Comparison of ENCODE assay signal across 27 cellular contexts in genomic region chr4:23924556-23924955, GRCh38. TPM values are rescaled to one million over a fixed set of nuclear protein-coding genes. Genes with fewer than 3 reads are reported as not detected.
"Had no signal": no experiment of that assay in that cellular context is flagged by ENCODE, and none has a peak within 500 bp of the region (broad histone marks: within the 10 kb centered on the region; RNA-seq: fewer than 3 reads in every experiment).

No MANE protein-coding gene starts in this region.

- FAIRE-seq: pancreas, small intestine, urothelium cell line had no signal

- H3K4me3 Mint-ChIP-seq: natural killer cell treated with Interleukin-12 subunit alpha and Interleukin-12 subunit beta and Interleukin-15 and Interleukin-18, amount 100 ng/mL, for 72 hours; nephron progenitor cell; neural crest cell; stimulated activated effector memory CD8-positive, alpha-beta T cell treated with anti-CD3 and anti-CD28 coated beads, Interleukin-12 subunit alpha, Interleukin-12 subunit beta, amount 100 ng/mL, for 72 hours; stimulated activated naive B cell treated with anti-CD40 and anti-IgM and Interleukin-4, amounts not matched to agents 10 μg/mL and 1 μg/mL and 100 μg/mL, for 72 hours; stimulated activated naive CD8-positive, alpha-beta T cell treated with anti-CD3 and anti-CD28 coated beads, Interleukin-15, Interleukin-2, amounts not matched to agents 100 ng/mL and 50 ng/mL, for 24 hours had no signal

- H3K9me3 ChIP-seq: neutrophil, pancreas, psoas muscle, right lobe of liver, sigmoid colon, stomach, thoracic aorta, thyroid gland, tibial nerve, upper lobe of left lung, vagina had no signal

- DNase-seq: nephron progenitor cell; nucleus accumbens; pancreas; psoas muscle; right cardiac atrium; right lobe of liver; sigmoid colon; stimulated activated CD4-positive, alpha-beta T cell treated with anti-CD3 and anti-CD28 coated beads, Interleukin-15, amount 100 ng/mL, for 24 hours; stimulated activated CD4-positive, alpha-beta T cell treated with anti-CD3 and anti-CD28 coated beads, Interleukin-2, amount 100 ng/mL, for 24 hours; stimulated activated CD4-positive, alpha-beta T cell treated with anti-CD3 and anti-CD28 coated beads, Interleukin-2, amount 100 ng/mL, for 48 hours; stimulated activated CD4-positive, alpha-beta T cell treated with anti-CD3 and anti-CD28 coated beads, Interleukin-4, amount 100 ng/mL, for 24 hours; stimulated activated naive B cell treated with anti-CD40 and anti-IgM and Interleukin-4, amounts not matched to agents 10 μg/mL and 1 μg/mL and 100 μg/mL, for 72 hours; stimulated activated naive CD4-positive, alpha-beta T cell treated with Interleukin-2 at 50 U/mL for 16 hours; stomach; thyroid gland; trophoblast cell; upper lobe of left lung had no signal

- H3K4me3 ChIP-seq: pancreas, psoas muscle, right lobe of liver, sigmoid colon, stomach, thoracic aorta, thyroid gland, tibial nerve, upper lobe of left lung, vagina had no signal

- H3K36me3 ChIP-seq: neutrophil, pancreas, right lobe of liver, sigmoid colon, stomach, thoracic aorta, thyroid gland, tibial nerve, upper lobe of left lung, vagina had no signal

- H3K9me3 Mint-ChIP-seq: nephron progenitor cell; neural crest cell; stimulated activated naive CD8-positive, alpha-beta T cell treated with anti-CD3 and anti-CD28 coated beads, Interleukin-15, Interleukin-2, amounts not matched to agents 100 ng/mL and 50 ng/mL, for 24 hours had no signal

- H3K27me3 Mint-ChIP-seq: natural killer cell treated with Interleukin-12 subunit alpha and Interleukin-12 subunit beta and Interleukin-15 and Interleukin-18, amount 100 ng/mL, for 72 hours; stimulated activated naive B cell treated with anti-CD40 and anti-IgM and Interleukin-4, amounts not matched to agents 10 μg/mL and 1 μg/mL and 100 μg/mL, for 72 hours; stimulated activated naive CD8-positive, alpha-beta T cell treated with anti-CD3 and anti-CD28 coated beads, Interleukin-15, Interleukin-2, amounts not matched to agents 100 ng/mL and 50 ng/mL, for 24 hours had no signal

- H3K27ac Mint-ChIP-seq: natural killer cell treated with Interleukin-12 subunit alpha and Interleukin-12 subunit beta and Interleukin-15 and Interleukin-18, amount 100 ng/mL, for 72 hours; nephron progenitor cell; stimulated activated effector memory CD8-positive, alpha-beta T cell treated with anti-CD3 and anti-CD28 coated beads, Interleukin-12 subunit alpha, Interleukin-12 subunit beta, amount 100 ng/mL, for 72 hours; stimulated activated naive B cell treated with anti-CD40 and anti-IgM and Interleukin-4, amounts not matched to agents 10 μg/mL and 1 μg/mL and 100 μg/mL, for 72 hours; stimulated activated naive CD8-positive, alpha-beta T cell treated with anti-CD3 and anti-CD28 coated beads, Interleukin-15, Interleukin-2, amounts not matched to agents 100 ng/mL and 50 ng/mL, for 24 hours had no signal

- H3K4me1 Mint-ChIP-seq: stimulated activated effector memory CD8-positive, alpha-beta T cell treated with anti-CD3 and anti-CD28 coated beads, Interleukin-12 subunit alpha, Interleukin-12 subunit beta, amount 100 ng/mL, for 72 hours; stimulated activated naive B cell treated with anti-CD40 and anti-IgM and Interleukin-4, amounts not matched to agents 10 μg/mL and 1 μg/mL and 100 μg/mL, for 72 hours had no signal

- H3K27ac ChIP-seq: neutrophil, pancreas, psoas muscle, right lobe of liver, sigmoid colon, stomach, thoracic aorta, thyroid gland, tibial nerve, upper lobe of left lung, vagina had no signal

- H3K27me3 ChIP-seq: neutrophil, pancreas, right lobe of liver, sigmoid colon, stomach, thyroid gland, tibial nerve, upper lobe of left lung, vagina had no signal

- ATAC-seq: natural killer cell treated with Interleukin-12 subunit alpha and Interleukin-12 subunit beta and Interleukin-15 and Interleukin-18, amount 100 ng/mL, for 72 hours; pancreas; stimulated activated effector memory CD8-positive, alpha-beta T cell treated with anti-CD3 and anti-CD28 coated beads, Interleukin-12 subunit alpha, Interleukin-12 subunit beta, amount 100 ng/mL, for 72 hours; stimulated activated naive B cell treated with anti-CD40 and anti-IgM and Interleukin-4, amounts not matched to agents 10 μg/mL and 1 μg/mL and 100 μg/mL, for 72 hours had no signal

- H3K4me1 ChIP-seq: pancreas, psoas muscle, sigmoid colon, upper lobe of left lung, vagina had no signal

- H3K36me3 Mint-ChIP-seq: stimulated activated effector memory CD8-positive, alpha-beta T cell treated with anti-CD3 and anti-CD28 coated beads, Interleukin-12 subunit alpha, Interleukin-12 subunit beta, amount 100 ng/mL, for 72 hours; stimulated activated naive B cell treated with anti-CD40 and anti-IgM and Interleukin-4, amounts not matched to agents 10 μg/mL and 1 μg/mL and 100 μg/mL, for 72 hours had no signal

RNA-seq across cellular contexts. Expression of gene PPARGC1A, which starts 34.7 kb away (rescaled TPM):
- total RNA-seq: natural killer cell treated with Interleukin-12 subunit alpha and Interleukin-12 subunit beta and Interleukin-15 and Interleukin-18, amount 100 ng/mL, for 72 hours had no signal
